Comparison of ENCODE assay signal across 1 cellular context in the genomic region with DNA sequence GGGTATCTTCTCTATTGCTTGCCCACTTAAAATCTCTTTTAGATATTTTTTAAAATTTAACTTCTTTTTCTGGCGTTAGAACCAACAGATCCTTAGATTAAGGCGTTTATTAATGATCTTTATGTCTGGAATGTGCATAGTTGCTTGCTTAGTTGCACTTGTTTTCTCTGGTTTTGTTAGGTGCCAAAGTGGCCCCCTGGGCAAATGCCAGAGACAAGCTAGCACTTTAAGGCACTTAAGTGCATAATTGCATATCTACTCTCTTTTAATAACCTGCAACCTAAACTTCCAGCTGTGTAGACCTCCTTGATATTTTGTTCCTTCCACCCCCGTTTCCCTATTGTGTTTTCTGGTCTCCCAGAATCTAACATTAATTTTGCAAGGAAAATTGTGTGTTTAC.
TF ChIP-seq lines count a peak whose summit lies in the region.

No MANE protein-coding gene starts in this region.

TF ChIP-seq in A549, 52 proteins besides CTCF, POLR2A, EP300 and RAD21 (continued from another document):
- TF ChIP-seq ELK1 (IDR thresholded peaks at IDR 0.05; ENCODE audit: low read depth, low read length) = no peak
- TF ChIP-seq CHD4 (IDR thresholded peaks at IDR 0.05; ENCODE audit: borderline replicate concordance) = no peak
- TF ChIP-seq REST (IDR thresholded peaks at IDR 0.05) = no peak
- no peak for TF ChIP-seq CBX8 (IDR thresholded peaks at IDR 0.05)
- no peak for TF ChIP-seq MYC (IDR thresholded peaks at IDR 0.05; ENCODE audit: borderline replicate concordance, low read length)
- TF ChIP-seq RFX5 (IDR thresholded peaks at IDR 0.05) = no peak
TF ChIP-seq in A549: peak in this region for 0.
